Comparison of ENCODE assay signal across 19 cellular contexts in the genomic region with DNA sequence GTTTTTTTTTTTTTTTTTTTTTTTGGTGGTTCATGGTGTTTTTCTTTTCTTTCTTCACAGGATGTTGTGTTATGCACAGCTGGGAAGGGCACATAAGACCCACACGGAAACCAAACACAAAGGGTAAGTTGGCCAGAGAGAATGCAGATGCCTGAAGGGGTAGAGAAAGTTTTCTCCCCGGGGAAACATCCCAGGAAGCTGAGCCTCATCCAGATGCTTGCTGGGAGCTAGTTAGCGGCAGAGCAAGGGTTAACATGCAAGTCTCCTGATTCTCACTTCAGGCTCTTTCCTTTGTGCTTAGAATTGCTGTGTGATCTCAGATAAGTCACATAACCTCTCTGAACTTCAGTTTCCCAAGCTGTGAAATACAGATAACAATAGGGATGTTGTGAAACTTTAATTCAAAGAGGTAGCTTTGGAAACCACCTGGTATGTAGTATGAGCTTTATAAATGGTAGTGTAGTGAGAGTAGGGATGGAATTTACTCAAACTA. TPM values are rescaled to one million over a fixed set of nuclear protein-coding genes. Genes with fewer than 3 reads are reported as not detected.
DNase-seq lines count a peak whose midpoint lies in the region; ATAC-seq, FAIRE-seq and TF ChIP-seq lines count a peak whose summit lies in the region.
"Had no signal": no experiment of that assay in that cellular context is flagged by ENCODE, and none has a peak within 500 bp of the region (broad histone marks: within the 10 kb centered on the region; RNA-seq: fewer than 3 reads in every experiment).

No MANE protein-coding gene starts in this region.

- H3K9me3 ChIP-seq in thymus (ENCODE audit: control insufficient read depth), result peaks cover 1% of the 10 kb centered on the region
- H3K9me3 ChIP-seq: SK-N-SH had no signal

- peak overlapping the region; percentile 96 for H3K27ac ChIP-seq in thymus (ENCODE audit: low read depth)
- H3K27ac ChIP-seq: RWPE1 had no signal

- H3K4me3 Mint-ChIP-seq in stimulated activated naive CD8-positive, alpha-beta T cell treated with anti-CD3 and anti-CD28 coated beads, Interleukin-15, Interleukin-2, amounts not matched to agents 100 ng/mL and 50 ng/mL, for 24 hours, result peak overlapping the region; percentile 6
- H3K4me3 Mint-ChIP-seq in T-helper 2 cell treated with Interferon-gamma antibody and Interleukin-4, amounts not matched to agents 5 μg/mL and 100 μg/mL, for 36 hours, result peak overlapping the region; percentile 51
- peak overlapping the region; percentile 59 for H3K4me3 Mint-ChIP-seq in activated naive CD8-positive, alpha-beta T cell treated with anti-CD3 and anti-CD28 coated beads, Interleukin-2, amount 10 ng/mL, durations not matched to agents 7 days and 5 days
- H3K4me3 Mint-ChIP-seq: HFFc6 had no signal

- no peaks in the 10 kb centered on the region for H3K27me3 ChIP-seq in thymus (ENCODE audit: control insufficient read depth, insufficient read depth)
- H3K27me3 ChIP-seq: MG63 had no signal

- peak overlapping the region; percentile 36 for H3K27ac Mint-ChIP-seq in stimulated activated naive CD8-positive, alpha-beta T cell treated with anti-CD3 and anti-CD28 coated beads, Interleukin-15, Interleukin-2, amounts not matched to agents 100 ng/mL and 50 ng/mL, for 24 hours
- peak overlapping the region; percentile 78 for H3K27ac Mint-ChIP-seq in T-helper 2 cell treated with Interferon-gamma antibody and Interleukin-4, amounts not matched to agents 5 μg/mL and 100 μg/mL, for 36 hours
- peak overlapping the region; percentile 84 for H3K27ac Mint-ChIP-seq in activated naive CD8-positive, alpha-beta T cell treated with anti-CD3 and anti-CD28 coated beads, Interleukin-2, amount 10 ng/mL, durations not matched to agents 7 days and 5 days
- H3K27ac Mint-ChIP-seq: HFFc6 had no signal

- no peak for ATAC-seq in stimulated activated naive CD8-positive, alpha-beta T cell treated with anti-CD3 and anti-CD28 coated beads, Interleukin-15, Interleukin-2, amounts not matched to agents 100 U/mL and 50 U/mL, for 24 hours
- peak; percentile 64 for ATAC-seq in activated naive CD8-positive, alpha-beta T cell treated with anti-CD3 and anti-CD28 coated beads, Interleukin-2, amount 10 ng/mL, durations not matched to agents 7 days and 5 days (ENCODE audit: low read depth)
- no peak for ATAC-seq in GM18502 (IDR thresholded peaks at IDR 0.05; ENCODE audit: poor library complexity, unreplicated experiment)
- ATAC-seq: left ventricle myocardium superior had no signal

- no peaks in the 10 kb centered on the region for H3K36me3 ChIP-seq in thymus (ENCODE audit: control insufficient read depth, insufficient read depth)

- FAIRE-seq in GM12892 (lab: Jason Lieb, UNC), result no peak

- POLR2A ChIA-PET in activated naive CD8-positive, alpha-beta T cell treated with anti-CD3 and anti-CD28 coated beads, Interleukin-2, amount 10 ng/mL, durations not matched to agents 7 days and 5 days (lab: Charles Lee), result interaction anchor here (0.6 to 1.9 kb wide), 5 partner anchors 179 to 779 kb away, joined by 3 to 8 read pairs (median 7); a partner anchor contains a TSS

- no peaks in the 10 kb centered on the region for H3K27me3 Mint-ChIP-seq in stimulated activated naive CD8-positive, alpha-beta T cell treated with anti-CD3 and anti-CD28 coated beads, Interleukin-15, Interleukin-2, amounts not matched to agents 100 ng/mL and 50 ng/mL, for 24 hours
- H3K27me3 Mint-ChIP-seq in T-helper 2 cell treated with Interferon-gamma antibody and Interleukin-4, amounts not matched to agents 5 μg/mL and 100 μg/mL, for 36 hours (ENCODE audit: low read depth), result peaks cover 5% of the 10 kb centered on the region
- no peaks in the 10 kb centered on the region for H3K27me3 Mint-ChIP-seq in activated naive CD8-positive, alpha-beta T cell treated with anti-CD3 and anti-CD28 coated beads, Interleukin-2, amount 10 ng/mL, durations not matched to agents 7 days and 5 days

- 24% methylated on average over 3 of the region's 3 CpGs for WGBS in thymus

- H3K36me3 Mint-ChIP-seq in stimulated activated naive CD8-positive, alpha-beta T cell treated with anti-CD3 and anti-CD28 coated beads, Interleukin-15, Interleukin-2, amounts not matched to agents 100 ng/mL and 50 ng/mL, for 24 hours (ENCODE audit: low read depth), result peaks cover 29% of the 10 kb centered on the region
- H3K36me3 Mint-ChIP-seq in T-helper 2 cell treated with Interferon-gamma antibody and Interleukin-4, amounts not matched to agents 5 μg/mL and 100 μg/mL, for 36 hours (ENCODE audit: low read depth), result peaks cover 20% of the 10 kb centered on the region
- peaks cover 34% of the 10 kb centered on the region for H3K36me3 Mint-ChIP-seq in activated naive CD8-positive, alpha-beta T cell treated with anti-CD3 and anti-CD28 coated beads, Interleukin-2, amount 10 ng/mL, durations not matched to agents 7 days and 5 days

- DNase-seq in stimulated activated naive CD8-positive, alpha-beta T cell treated with anti-CD3 and anti-CD28 coated beads, Interleukin-15, Interleukin-2, amounts not matched to agents 100 U/mL and 50 U/mL, for 24 hours, result no peak
- no peak for DNase-seq in T-helper 2 cell treated with Interferon-gamma antibody and Interleukin-4, amounts not matched to agents 5 μg/mL and 100 μg/mL, for 36 hours (ENCODE audit: low spot score)
- DNase-seq in activated naive CD8-positive, alpha-beta T cell treated with anti-CD3 and anti-CD28 coated beads, Interleukin-2, amount 10 ng/mL, durations not matched to agents 7 days and 5 days, result peak; percentile 44
- DNase-seq in mesenteric fat pad (ENCODE audit: low spot score), result no peak
- no peak for DNase-seq in GM12892 (ENCODE audit: insufficient read length)
- DNase-seq: aorta, foreskin fibroblast, HFFc6, left ventricle myocardium superior, MG63, NCI-H2171, NCI-H526 treated with DMSO at 0.1 percent for 48 hours, SK-N-SH had no signal

- peak overlapping the region; percentile 38 for H3K4me3 ChIP-seq in thymus (ENCODE audit: low read length)
- H3K4me3 ChIP-seq: MG63, smooth muscle cell had no signal

- TF ChIP-seq POLR2A in GM12892 (IDR thresholded peaks at IDR 0.05; ENCODE audit: low read depth, low read length), result no peak

- H3K4me1 Mint-ChIP-seq in stimulated activated naive CD8-positive, alpha-beta T cell treated with anti-CD3 and anti-CD28 coated beads, Interleukin-15, Interleukin-2, amounts not matched to agents 100 ng/mL and 50 ng/mL, for 24 hours (ENCODE audit: low read depth), result peaks cover 69% of the 10 kb centered on the region
- H3K4me1 Mint-ChIP-seq in T-helper 2 cell treated with Interferon-gamma antibody and Interleukin-4, amounts not matched to agents 5 μg/mL and 100 μg/mL, for 36 hours (ENCODE audit: low read depth), result peaks cover 60% of the 10 kb centered on the region
- H3K4me1 Mint-ChIP-seq in activated naive CD8-positive, alpha-beta T cell treated with anti-CD3 and anti-CD28 coated beads, Interleukin-2, amount 10 ng/mL, durations not matched to agents 7 days and 5 days, result peaks cover 58% of the 10 kb centered on the region

- H3K4me1 ChIP-seq in thymus (ENCODE audit: control insufficient read depth, insufficient read depth, low read length), result peaks cover 36% of the 10 kb centered on the region

- H3K9me3 Mint-ChIP-seq in stimulated activated naive CD8-positive, alpha-beta T cell treated with anti-CD3 and anti-CD28 coated beads, Interleukin-15, Interleukin-2, amounts not matched to agents 100 ng/mL and 50 ng/mL, for 24 hours, result peaks cover 33% of the 10 kb centered on the region
- peaks cover 30% of the 10 kb centered on the region for H3K9me3 Mint-ChIP-seq in T-helper 2 cell treated with Interferon-gamma antibody and Interleukin-4, amounts not matched to agents 5 μg/mL and 100 μg/mL, for 36 hours
- H3K9me3 Mint-ChIP-seq in activated naive CD8-positive, alpha-beta T cell treated with anti-CD3 and anti-CD28 coated beads, Interleukin-2, amount 10 ng/mL, durations not matched to agents 7 days and 5 days, result peaks cover 27% of the 10 kb centered on the region

RNA-seq across cellular contexts. Expression of a gene that starts 3.1 kb away (rescaled TPM):
- 1 to 10 TPM in 1 of 2 experiments, under 1 TPM in 1; 0.83 to 1.0 TPM for total RNA-seq in activated naive CD8-positive, alpha-beta T cell treated with anti-CD3 and anti-CD28 coated beads, Interleukin-2, amount 10 ng/mL, durations not matched to agents 7 days and 5 days
- polyA plus RNA-seq in thymus, result 1.8 TPM
- total RNA-seq in mesenteric fat pad, result 2.4 TPM
- polyA plus RNA-seq in GM12892 (2012; ENCODE audit: missing spikeins), result 3.9 TPM
- total RNA-seq: epithelial cell of proximal tubule, smooth muscle cell had no signal
- polyA plus RNA-seq: smooth muscle cell had no signal

Comparison
In these comparisons a context has a peak if more than half of its experiments do, and no peak if none do; other contexts are left out.
1. H3K4me3 Mint-ChIP-seq: peak in every context shown above with its lines; median percentile 59 in activated naive CD8-positive, alpha-beta T cell treated with anti-CD3 and anti-CD28 coated beads, Interleukin-2, amount 10 ng/mL, durations not matched to agents 7 days and 5 days; 51 in T-helper 2 cell treated with Interferon-gamma antibody and Interleukin-4, amounts not matched to agents 5 μg/mL and 100 μg/mL, for 36 hours; 6 in stimulated activated naive CD8-positive, alpha-beta T cell treated with anti-CD3 and anti-CD28 coated beads, Interleukin-15, Interleukin-2, amounts not matched to agents 100 ng/mL and 50 ng/mL, for 24 hours.